In the genomic region with DNA sequence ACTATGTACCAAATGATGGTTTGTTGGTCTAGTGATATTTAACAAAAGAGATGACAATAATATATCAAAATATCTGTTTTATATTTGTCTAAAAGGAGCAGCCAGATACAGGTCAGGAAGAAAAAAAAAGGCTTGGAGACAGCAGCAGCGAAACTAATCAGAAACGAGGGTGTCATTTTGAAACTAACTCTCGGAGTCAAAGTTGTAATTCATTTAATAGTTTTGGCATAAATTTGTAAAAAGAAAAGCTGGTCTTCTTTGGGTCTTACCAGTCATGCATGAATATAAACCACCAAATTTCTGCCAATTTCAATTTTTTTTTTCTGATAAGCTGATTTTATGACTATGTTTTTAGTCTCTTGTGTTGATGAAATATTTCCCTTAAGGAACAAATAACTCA, we compare ENCODE assay signal across 20 cellular contexts. TPM values are rescaled to one million over a fixed set of nuclear protein-coding genes. Genes with fewer than 3 reads are reported as not detected.
DNase-seq lines count a peak whose midpoint lies in the region; ATAC-seq and TF ChIP-seq lines count a peak whose summit lies in the region.
"Had no signal": no experiment of that assay in that cellular context is flagged by ENCODE, and none has a peak within 500 bp of the region (broad histone marks: within the 10 kb centered on the region; RNA-seq: fewer than 3 reads in every experiment).

No MANE protein-coding gene starts in this region.

- H3K9me3 ChIP-seq in T-helper 17 cell (ENCODE audit: control insufficient read depth, low read length, poor library complexity, severe bottlenecking) (no peaks in the 10 kb centered on the region), colonic mucosa (no peaks in the 10 kb centered on the region)
- H3K9me3 ChIP-seq: left ventricle myocardium inferior, psoas muscle, upper lobe of right lung had no signal

- no peaks in the 10 kb centered on the region for H3K9me3 Mint-ChIP-seq in activated CD4-positive, alpha-beta T cell treated with anti-CD3 and anti-CD28 coated beads, Interleukin-2, amount 10 ng/mL, durations not matched to agents 24 days and 14 days
- no peaks in the 10 kb centered on the region for H3K9me3 Mint-ChIP-seq in activated CD4-positive, alpha-beta T cell treated with anti-CD3 and anti-CD28 coated beads, Interleukin-2, amount 10 ng/mL, durations not matched to agents 7 days and 5 days
- H3K9me3 Mint-ChIP-seq: neural progenitor cell had no signal

- intact Hi-C loops in activated CD4-positive, alpha-beta T cell treated with anti-CD3 and anti-CD28 coated beads, Interleukin-2, amount 10 ng/mL, durations not matched to agents 24 days and 14 days (cut with micrococcal nuclease) = loop anchor here (10.0 kb wide), 1 partner anchor 52 kb away; no protein-coding TSS in a partner anchor
- intact Hi-C loops in Right ventricle myocardium inferior (cut with DNase I) (no loop called here), colonic mucosa (cut with DNase I) (no loop called here)

- H3K36me3 Mint-ChIP-seq in activated CD4-positive, alpha-beta T cell treated with anti-CD3 and anti-CD28 coated beads, Interleukin-2, amount 10 ng/mL, durations not matched to agents 24 days and 14 days (ENCODE audit: low read depth) = peaks cover 50% of the 10 kb centered on the region
- peaks cover 58% of the 10 kb centered on the region for H3K36me3 Mint-ChIP-seq in activated CD4-positive, alpha-beta T cell treated with anti-CD3 and anti-CD28 coated beads, Interleukin-2, amount 10 ng/mL, durations not matched to agents 7 days and 5 days (ENCODE audit: low read depth)
- H3K36me3 Mint-ChIP-seq in T-helper 17 cell (ENCODE audit: low read depth) = peaks cover 2% of the 10 kb centered on the region

- CTCF ChIA-PET in activated CD4-positive, alpha-beta T cell treated with anti-CD3 and anti-CD28 coated beads, Interleukin-2, amount 10 ng/mL, durations not matched to agents 7 days and 5 days (lab: Charles Lee) = no interaction called here

- ATAC-seq in GM21528 (IDR thresholded peaks at IDR 0.05; ENCODE audit: low FRiP score, unreplicated experiment) (peak; percentile 33), T-helper 17 cell (no peak), Right ventricle myocardium inferior (no peak), HG03196 (IDR thresholded peaks at IDR 0.05; ENCODE audit: unreplicated experiment) (no peak)
- ATAC-seq: Panc1, psoas muscle, upper lobe of right lung had no signal

- POLR2A ChIA-PET in activated CD4-positive, alpha-beta T cell treated with anti-CD3 and anti-CD28 coated beads, Interleukin-2, amount 10 ng/mL, durations not matched to agents 7 days and 5 days (lab: Charles Lee) = no interaction called here

- H3K9ac ChIP-seq in colonic mucosa (ENCODE audit: low read depth in 2 of 2, low read length in 2 of 2) = no peak overlapping the region
- H3K9ac ChIP-seq: neural progenitor cell had no signal

- no peaks in the 10 kb centered on the region for H3K27me3 ChIP-seq in colonic mucosa
- H3K27me3 ChIP-seq: brain microvascular endothelial cell, neural progenitor cell, upper lobe of right lung had no signal

- H3K27me3 Mint-ChIP-seq in activated CD4-positive, alpha-beta T cell treated with anti-CD3 and anti-CD28 coated beads, Interleukin-2, amount 10 ng/mL, durations not matched to agents 24 days and 14 days = no peaks in the 10 kb centered on the region
- H3K27me3 Mint-ChIP-seq in activated CD4-positive, alpha-beta T cell treated with anti-CD3 and anti-CD28 coated beads, Interleukin-2, amount 10 ng/mL, durations not matched to agents 7 days and 5 days = no peaks in the 10 kb centered on the region
- H3K27me3 Mint-ChIP-seq in T-helper 17 cell = no peaks in the 10 kb centered on the region

- no peak overlapping the region for H3K27ac ChIP-seq in colonic mucosa
- H3K27ac ChIP-seq: brain microvascular endothelial cell, left ventricle myocardium inferior, neural progenitor cell, psoas muscle, skin epidermis, upper lobe of right lung had no signal

- H3K4me1 Mint-ChIP-seq in activated CD4-positive, alpha-beta T cell treated with anti-CD3 and anti-CD28 coated beads, Interleukin-2, amount 10 ng/mL, durations not matched to agents 24 days and 14 days = peaks cover 28% of the 10 kb centered on the region
- H3K4me1 Mint-ChIP-seq in activated CD4-positive, alpha-beta T cell treated with anti-CD3 and anti-CD28 coated beads, Interleukin-2, amount 10 ng/mL, durations not matched to agents 7 days and 5 days = peaks cover 32% of the 10 kb centered on the region
- peaks cover 21% of the 10 kb centered on the region for H3K4me1 Mint-ChIP-seq in T-helper 17 cell
- H3K4me1 Mint-ChIP-seq: neural progenitor cell had no signal

- no peak for DNase-seq in activated CD4-positive, alpha-beta T cell treated with anti-CD3 and anti-CD28 coated beads, Interleukin-2, amount 10 ng/mL, durations not matched to agents 24 days and 14 days
- no peak for DNase-seq in activated CD4-positive, alpha-beta T cell treated with anti-CD3 and anti-CD28 coated beads, Interleukin-2, amount 10 ng/mL, durations not matched to agents 7 days and 5 days
- DNase-seq in GM12865 (ENCODE audit: low read depth) = peak; percentile 50
- DNase-seq in T-helper 17 cell = no peak
- DNase-seq in Right ventricle myocardium inferior (ENCODE audit: missing footprints) = no peak
- no peak for DNase-seq in colonic mucosa
- DNase-seq: brain microvascular endothelial cell, HCEC 1CT, head of caudate nucleus, KBM-7, left ventricle myocardium inferior, NCI-H1930, psoas muscle, T1000, upper lobe of right lung had no signal

- H3K27ac Mint-ChIP-seq in activated CD4-positive, alpha-beta T cell treated with anti-CD3 and anti-CD28 coated beads, Interleukin-2, amount 10 ng/mL, durations not matched to agents 24 days and 14 days = peak overlapping the region; percentile 72
- no peak overlapping the region for H3K27ac Mint-ChIP-seq in activated CD4-positive, alpha-beta T cell treated with anti-CD3 and anti-CD28 coated beads, Interleukin-2, amount 10 ng/mL, durations not matched to agents 7 days and 5 days
- peak overlapping the region; percentile 84 for H3K27ac Mint-ChIP-seq in T-helper 17 cell
- H3K27ac Mint-ChIP-seq: neural progenitor cell had no signal

- no peak for TF ChIP-seq CTCF in GM12865 (IDR thresholded peaks at IDR 0.05; ENCODE audit: insufficient read depth, low read depth, low read length, missing control alignments)
- TF ChIP-seq CTCF in colonic mucosa (IDR thresholded peaks at IDR 0.05) = no peak

- no peak overlapping the region for H3K4me3 Mint-ChIP-seq in activated CD4-positive, alpha-beta T cell treated with anti-CD3 and anti-CD28 coated beads, Interleukin-2, amount 10 ng/mL, durations not matched to agents 24 days and 14 days
- no peak overlapping the region for H3K4me3 Mint-ChIP-seq in activated CD4-positive, alpha-beta T cell treated with anti-CD3 and anti-CD28 coated beads, Interleukin-2, amount 10 ng/mL, durations not matched to agents 7 days and 5 days
- H3K4me3 Mint-ChIP-seq in T-helper 17 cell = no peak overlapping the region
- H3K4me3 Mint-ChIP-seq: neural progenitor cell had no signal

- peak overlapping the region; percentile 7; the same call in 1 of the 2 replicates for H3K4me3 ChIP-seq in GM12865 (ENCODE audit: low read depth, low read length)
- H3K4me3 ChIP-seq in colonic mucosa = no peak overlapping the region
- H3K4me3 ChIP-seq: left ventricle myocardium inferior, neural progenitor cell, psoas muscle, skin epidermis, upper lobe of right lung had no signal

- no peaks in the 10 kb centered on the region for H3K36me3 ChIP-seq in colonic mucosa

- no peaks in the 10 kb centered on the region for H3K4me1 ChIP-seq in colonic mucosa
- H3K4me1 ChIP-seq: neural progenitor cell, psoas muscle had no signal

RNA-seq across cellular contexts. Expression of gene NPAT, which starts 25.5 kb away (rescaled TPM):
- 29.3 and 29.8 TPM in 2 replicates for total RNA-seq in activated CD4-positive, alpha-beta T cell treated with anti-CD3 and anti-CD28 coated beads, Interleukin-2, amount 10 ng/mL, durations not matched to agents 24 days and 14 days
- total RNA-seq in activated CD4-positive, alpha-beta T cell treated with anti-CD3 and anti-CD28 coated beads, Interleukin-2, amount 10 ng/mL, durations not matched to agents 7 days and 5 days = 10 to 100 TPM; 49.8 to 74.6 TPM
- total RNA-seq in T-helper 17 cell (10 to 100 TPM; 23.3 to 31.0 TPM), Right ventricle myocardium inferior (7.4 TPM), colonic mucosa (10 to 100 TPM; 10.8 to 14.0 TPM)

RNA-seq across cellular contexts. Expression of gene ATM, which starts 26.0 kb away (rescaled TPM):
- total RNA-seq in activated CD4-positive, alpha-beta T cell treated with anti-CD3 and anti-CD28 coated beads, Interleukin-2, amount 10 ng/mL, durations not matched to agents 24 days and 14 days = 37.6 and 42.5 TPM in 2 replicates
- total RNA-seq in activated CD4-positive, alpha-beta T cell treated with anti-CD3 and anti-CD28 coated beads, Interleukin-2, amount 10 ng/mL, durations not matched to agents 7 days and 5 days = 100 to 1,000 TPM; 227 to 242 TPM
- total RNA-seq in T-helper 17 cell = 100 to 1,000 TPM; 203 to 260 TPM
- 24.9 TPM for total RNA-seq in Right ventricle myocardium inferior
- 10 to 100 TPM; 28.3 to 30.1 TPM for total RNA-seq in colonic mucosa
